8 cellular contexts compared by ENCODE assay signal in genomic region chr1:67430358-67431155, GRCh38. TPM values are rescaled to one million over a fixed set of nuclear protein-coding genes. Genes with fewer than 3 reads are reported as not detected.
DNase-seq lines count a peak whose midpoint lies in the region; TF ChIP-seq lines count a peak whose summit lies in the region.

SERBP1 (minus strand) TSS chr1:67430402; CDS start chr1:67430300, 102 bp downstream.

- TF ChIP-seq CTCF in fibroblast of pulmonary artery (IDR thresholded peaks at IDR 0.05; ENCODE audit: low read length, missing control alignments) (no peak), nephron (IDR thresholded peaks at IDR 0.05; ENCODE audit: unreplicated experiment in 3 of 3) (no peak)

- no peaks in the 10 kb centered on the region for H3K27me3 Mint-ChIP-seq in nephron (ENCODE audit: low read depth)
- no peaks in the 10 kb centered on the region for H3K27me3 Mint-ChIP-seq in stimulated activated naive CD8-positive, alpha-beta T cell treated with anti-CD3 and anti-CD28 coated beads, Interleukin-15, Interleukin-2, amounts not matched to agents 100 ng/mL and 50 ng/mL, for 24 hours

- H3K36me3 ChIP-seq in H7 (replicated peaks; ENCODE audit: control insufficient read depth, insufficient read depth, low read length): peaks cover 17% of the 10 kb centered on the region

- H3K9me3 Mint-ChIP-seq in nephron: no peaks in the 10 kb centered on the region
- no peaks in the 10 kb centered on the region for H3K9me3 Mint-ChIP-seq in stimulated activated naive CD8-positive, alpha-beta T cell treated with anti-CD3 and anti-CD28 coated beads, Interleukin-15, Interleukin-2, amounts not matched to agents 100 ng/mL and 50 ng/mL, for 24 hours

- peaks cover 53% of the 10 kb centered on the region for H3K4me1 Mint-ChIP-seq in nephron
- H3K4me1 Mint-ChIP-seq in stimulated activated naive CD8-positive, alpha-beta T cell treated with anti-CD3 and anti-CD28 coated beads, Interleukin-15, Interleukin-2, amounts not matched to agents 100 ng/mL and 50 ng/mL, for 24 hours (ENCODE audit: low read depth): peaks cover 68% of the 10 kb centered on the region

- DNase-seq in EL: peak; percentile 98
- DNase-seq in H7: peak; percentile 93
- peak; percentile 98 for DNase-seq in M059J (ENCODE audit: low read depth)
- peak; percentile 96 to 97 for DNase-seq in SHP77 (lab: John Stamatoyannopoulos, UW)
- peak; percentile 95 for DNase-seq in activated effector memory CD4-positive, alpha-beta T cell treated with Interleukin-2 at 50 U/mL for 16 hours
- DNase-seq in fibroblast of pulmonary artery (ENCODE audit: low read depth): peak; percentile 97

- H3K4me3 ChIP-seq in H7 (ENCODE audit: insufficient read depth, low read depth, low read length) (peak within 1 kb of the TSS; percentile 99), fibroblast of pulmonary artery (replicated peaks; ENCODE audit: low read depth, low read length) (peak within 1 kb of the TSS; percentile 95)

- no peaks in the 10 kb centered on the region for H3K27me3 ChIP-seq in H7 (ENCODE audit: control insufficient read depth, insufficient read depth, low read length)

- H3K4me3 Mint-ChIP-seq in nephron: peak within 1 kb of the TSS; percentile 93 to 97 (median 93)
- H3K4me3 Mint-ChIP-seq in stimulated activated naive CD8-positive, alpha-beta T cell treated with anti-CD3 and anti-CD28 coated beads, Interleukin-15, Interleukin-2, amounts not matched to agents 100 ng/mL and 50 ng/mL, for 24 hours: peak within 1 kb of the TSS; percentile 88

- peaks cover 14% of the 10 kb centered on the region for H3K36me3 Mint-ChIP-seq in nephron (ENCODE audit: low read depth)
- H3K36me3 Mint-ChIP-seq in stimulated activated naive CD8-positive, alpha-beta T cell treated with anti-CD3 and anti-CD28 coated beads, Interleukin-15, Interleukin-2, amounts not matched to agents 100 ng/mL and 50 ng/mL, for 24 hours (ENCODE audit: low read depth): peaks cover 47% of the 10 kb centered on the region

- H3K27ac Mint-ChIP-seq in nephron: peak within 1 kb of the TSS; percentile 94 to 97 (median 96)
- peak within 1 kb of the TSS; percentile 95 for H3K27ac Mint-ChIP-seq in stimulated activated naive CD8-positive, alpha-beta T cell treated with anti-CD3 and anti-CD28 coated beads, Interleukin-15, Interleukin-2, amounts not matched to agents 100 ng/mL and 50 ng/mL, for 24 hours

RNA-seq across cellular contexts. Expression of gene SERBP1, which starts in this region (rescaled TPM):
- total RNA-seq in H7 (2014; rRNA removed; shearing (Covaris generic)): 372 and 484 TPM in 2 replicates
- 218 and 303 TPM in 2 replicates for total RNA-seq in M059J (2014; rRNA removed; shearing (Covaris generic))

Comparison
In these comparisons a context has a peak if more than half of its experiments do, and no peak if none do; other contexts are left out.
1. Peak in every context shown above with its lines: DNase-seq and H3K4me3 ChIP-seq.